15 cellular contexts compared by ENCODE assay signal in the genomic region with DNA sequence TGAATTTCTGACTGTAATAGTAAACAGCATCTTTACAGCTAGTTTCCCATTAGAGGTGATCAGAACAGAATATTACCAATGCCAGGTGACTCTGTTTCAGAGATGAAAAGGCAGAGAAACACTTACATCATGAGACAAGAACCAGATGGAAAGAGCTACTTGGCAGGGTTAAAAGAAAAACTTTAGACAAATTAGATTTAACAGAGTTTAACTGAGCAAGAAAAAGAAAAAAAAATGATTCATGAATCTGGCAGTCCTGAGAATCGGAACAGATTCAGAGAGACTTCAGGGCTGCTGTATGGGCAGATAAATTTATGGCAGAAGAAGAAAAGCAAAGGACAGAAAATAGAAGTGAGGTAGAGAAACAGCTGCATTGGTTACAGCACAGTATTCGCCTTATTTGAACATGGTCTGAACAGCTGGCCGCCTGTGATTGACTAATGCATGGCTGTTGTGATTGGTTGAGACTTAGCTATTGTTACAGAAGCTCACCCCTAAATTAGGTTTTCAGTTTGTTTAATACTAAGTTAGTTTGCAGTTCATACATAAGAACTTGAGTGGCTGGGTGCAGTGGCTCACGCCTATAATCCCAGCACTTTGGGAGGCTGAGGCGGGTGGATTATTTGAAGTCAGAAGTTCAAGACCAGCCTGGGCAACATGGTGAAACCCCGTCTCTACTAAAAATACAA. TPM values are rescaled to one million over a fixed set of nuclear protein-coding genes. Genes with fewer than 3 reads are reported as not detected.
DNase-seq lines count a peak whose midpoint lies in the region; ATAC-seq, FAIRE-seq and TF ChIP-seq lines count a peak whose summit lies in the region.
"Had no signal": no experiment of that assay in that cellular context is flagged by ENCODE, and none has a peak within 500 bp of the region (broad histone marks: within the 10 kb centered on the region; RNA-seq: fewer than 3 reads in every experiment).

No MANE protein-coding gene starts in this region.

- H4K8ac ChIP-seq in H9 (replicated peaks; ENCODE audit: insufficient read length, low read depth, low read length): no peak overlapping the region

- no peak overlapping the region for H3K4me3 ChIP-seq in fibroblast of pulmonary artery (replicated peaks; ENCODE audit: low read depth, low read length)
- H3K4me3 ChIP-seq in CD4-positive, alpha-beta memory T cell (ENCODE audit: low read length in 2 of 2): no peak overlapping the region
- H3K4me3 ChIP-seq: HAP-1 had no signal

- no peak overlapping the region for H3K18ac ChIP-seq in H9 (ENCODE audit: insufficient read length, low read depth, low read length)

- no peaks in the 10 kb centered on the region for H3K4me1 ChIP-seq in H9 (ENCODE audit: insufficient read depth, low read length)
- H3K4me1 ChIP-seq in CD4-positive, alpha-beta memory T cell (ENCODE audit: insufficient read depth, low read length): no peaks in the 10 kb centered on the region
- H3K4me1 ChIP-seq: HAP-1 had no signal

- H3K4me1 Mint-ChIP-seq in H9: no peaks in the 10 kb centered on the region
- H3K4me1 Mint-ChIP-seq in CD4-positive, alpha-beta memory T cell: no peaks in the 10 kb centered on the region

- no peak overlapping the region for H2BK12ac ChIP-seq in H9 (ENCODE audit: insufficient read length, low read depth, low read length)

- H4K5ac ChIP-seq in H9 (ENCODE audit: insufficient read length, low read depth, low read length): no peak overlapping the region

- intact Hi-C loops in sciatic nerve (cut with DNase I): no loop called here
- intact Hi-C loops in CD4-positive, alpha-beta memory T cell (cut with micrococcal nuclease): no loop called here

- no peak overlapping the region for H2BK20ac ChIP-seq in H9 (ENCODE audit: low read depth, low read length, poor library complexity, severe bottlenecking)

- H3K9me3 ChIP-seq in H9 (ENCODE audit: control insufficient read depth, low read depth, low read length): no peaks in the 10 kb centered on the region
- peaks cover 0 to 8% of the 10 kb centered on the region in 2 donors for H3K9me3 ChIP-seq in CD4-positive, alpha-beta memory T cell (ENCODE audit: control insufficient read depth in 1 of 2, low read length in 2 of 2)
- H3K9me3 ChIP-seq: HAP-1 had no signal

- H4K20me1 ChIP-seq in H9 (ENCODE audit: control insufficient read depth, insufficient read depth, insufficient read length): no peaks in the 10 kb centered on the region

- H3K23ac ChIP-seq in H9 (ENCODE audit: insufficient read length, low read depth, low read length): no peak overlapping the region

- no peak for TF ChIP-seq CTCF in H9 (conservative IDR thresholded peaks at IDR 0.05)
- TF ChIP-seq CTCF in fibroblast of pulmonary artery (IDR thresholded peaks at IDR 0.05; ENCODE audit: low read length, missing control alignments): no peak

- H2BK120ac ChIP-seq in H9 (ENCODE audit: low read depth, low read length, poor library complexity, severe bottlenecking): no peak overlapping the region

- H3K9ac ChIP-seq in H9 (ENCODE audit: extremely low read depth, insufficient read length, low read length): no peak overlapping the region

- no peak overlapping the region for H2AK5ac ChIP-seq in H9 (ENCODE audit: insufficient read length, low read length)

- H3K27me3 ChIP-seq in H9 (ENCODE audit: insufficient read depth, low read length): no peaks in the 10 kb centered on the region
- H3K27me3 ChIP-seq in CD4-positive, alpha-beta memory T cell (ENCODE audit: insufficient read depth, low read length): no peaks in the 10 kb centered on the region

- H3K4ac ChIP-seq in H9 (ENCODE audit: low read depth, low read length): no peak overlapping the region

- H3K4me2 ChIP-seq in H9 (ENCODE audit: insufficient read depth, insufficient read length, low read length): no peak overlapping the region

- H2AFZ ChIP-seq in H9 (ENCODE audit: low read length): no peak overlapping the region

- no peak overlapping the region for H3K27ac ChIP-seq in H9 (ENCODE audit: insufficient read length, low read depth, low read length)
- H3K27ac ChIP-seq in CD4-positive, alpha-beta memory T cell (ENCODE audit: low read depth, low read length): no peak overlapping the region

- DNase-seq in H9 (peak; percentile 4), NCI-H69 (lab: John Stamatoyannopoulos, UW) (peak; percentile 22), fibroblast of pulmonary artery (ENCODE audit: low read depth) (peak; percentile 17), sciatic nerve (ENCODE audit: low spot score) (peak; percentile 10), frontal cortex (ENCODE audit: low spot score in 2 of 2) (no peak), occipital lobe (lab: John Stamatoyannopoulos, UW) (no peak)
- no peak for DNase-seq in CD4-positive, alpha-beta memory T cell
- DNase-seq: AML-193, DMS53, Kasumi-1, NCI-H1417, NCI-H2029 treated with DMSO at 0.1 percent for 48 hours, NCI-H526, PC-3 had no signal

- CTCF ChIA-PET in CD4-positive, alpha-beta memory T cell (lab: Charles Lee; ENCODE audit: partially characterized antibody): interaction anchor here (1.7 kb wide), 1 partner anchor 37 kb away, joined by 3 read pairs; no protein-coding TSS in a partner anchor

- no peaks in the 10 kb centered on the region for H3K79me1 ChIP-seq in H9 (ENCODE audit: insufficient read depth, low read depth, low read length, poor library complexity, severe bottlenecking)

- no peak overlapping the region for H3K27ac Mint-ChIP-seq in H9
- H3K27ac Mint-ChIP-seq in CD4-positive, alpha-beta memory T cell: peak overlapping the region in 1 of 7 donors; percentile 2

- ATAC-seq in sciatic nerve: no peak
- ATAC-seq: PC-3 had no signal

- H2BK5ac ChIP-seq in H9 (ENCODE audit: insufficient read length, low read length): no peak overlapping the region

- H4K91ac ChIP-seq in H9 (ENCODE audit: insufficient read length, low read depth, low read length): no peak overlapping the region

- peaks cover 0 to 3% (median 0%) of the 10 kb centered on the region in 3 experiments; a peak in 1 of 7 replicates for H3K36me3 Mint-ChIP-seq in H9 (ENCODE audit: insufficient read depth in 1 of 3, low read depth in 3 of 3)
- peaks cover 0 to 3% of the 10 kb centered on the region in 2 donors for H3K36me3 Mint-ChIP-seq in CD4-positive, alpha-beta memory T cell

- no peaks in the 10 kb centered on the region for H3K79me2 ChIP-seq in H9 (ENCODE audit: insufficient read depth, low read length)

- POLR2A ChIA-PET in CD4-positive, alpha-beta memory T cell (lab: Charles Lee; ENCODE audit: partially characterized antibody): no interaction called here

- no peaks in the 10 kb centered on the region for H3K36me3 ChIP-seq in CD4-positive, alpha-beta memory T cell (ENCODE audit: insufficient read depth, low read length)
- H3K36me3 ChIP-seq: HAP-1 had no signal

- H3K23me2 ChIP-seq in H9 (ENCODE audit: insufficient read length, low read depth, low read length, poor library complexity, severe bottlenecking): no peaks in the 10 kb centered on the region

- WGBS in H9 (ENCODE audit: extremely low coverage, insufficient read length, low lambda C conversion rate): no CpG with 5 or more reads among the region's 6 CpGs

- H3K27me3 Mint-ChIP-seq in H9 (ENCODE audit: low read depth): peaks cover 8% of the 10 kb centered on the region
- peaks cover 2 to 5% of the 10 kb centered on the region in 2 donors for H3K27me3 Mint-ChIP-seq in CD4-positive, alpha-beta memory T cell

- H3K9me3 Mint-ChIP-seq in H9: peaks cover 4% of the 10 kb centered on the region in 2 experiments; a peak in 4 of 5 replicates
- H3K9me3 Mint-ChIP-seq in CD4-positive, alpha-beta memory T cell: peaks cover 0 to 12% (median 6%) of the 10 kb centered on the region in 8 donors

- H3T11ph ChIP-seq in H9 (ENCODE audit: low read length): no peak overlapping the region

- H3K14ac ChIP-seq in H9 (ENCODE audit: insufficient read depth, low read length): no peak overlapping the region

- no peak overlapping the region for H3K4me3 Mint-ChIP-seq in H9
- no peak overlapping the region for H3K4me3 Mint-ChIP-seq in CD4-positive, alpha-beta memory T cell

- FAIRE-seq in frontal cortex (lab: Jason Lieb, UNC): no peak

- H2BK15ac ChIP-seq in H9 (ENCODE audit: low read depth, low read length): no peak overlapping the region

- no peak overlapping the region for H3K56ac ChIP-seq in H9 (ENCODE audit: insufficient read length, low read depth, low read length)

RNA-seq across cellular contexts. Expression of a gene that starts 43.0 kb away (rescaled TPM):
- total RNA-seq in H9 (2021) (10.3 and 10.8 TPM in 2 replicates), sciatic nerve (236 TPM), frontal cortex (300 TPM), occipital lobe (296 TPM)
- 1 to 10 TPM; 7.9 to 8.9 TPM for total RNA-seq in CD4-positive, alpha-beta memory T cell
- polyA plus RNA-seq in CD4-positive, alpha-beta memory T cell: under 1 TPM; 0.68 to 0.94 TPM

RNA-seq across cellular contexts. Expression of a gene that starts 53.2 kb away (rescaled TPM):
- total RNA-seq in H9 (2021) (92.3 and 96.6 TPM in 2 replicates), sciatic nerve (130 TPM), frontal cortex (118 TPM), occipital lobe (177 TPM)
- total RNA-seq in CD4-positive, alpha-beta memory T cell: 100 to 1,000 TPM; 161 to 184 TPM
- 10 to 100 TPM; 20.3 to 20.5 TPM for polyA plus RNA-seq in CD4-positive, alpha-beta memory T cell

Comparison
In these comparisons a context has a peak if more than half of its experiments do, and no peak if none do; other contexts are left out.
1. DNase-seq: peak in H9 (single experiment), NCI-H69 (single experiment), fibroblast of pulmonary artery (single experiment) and sciatic nerve (single experiment); none in frontal cortex (0 of 2), occipital lobe (single experiment) and CD4-positive, alpha-beta memory T cell (0 of 5).
2. RNA of a gene that starts 43.0 kb away (total RNA-seq): 300 TPM in frontal cortex (single experiment), 296 TPM in occipital lobe (single experiment) and 236 TPM in sciatic nerve (single experiment); 10.3 to 10.8 TPM in H9 and 7.9 to 8.9 TPM in CD4-positive, alpha-beta memory T cell; every median in the first group is over 10 times any median in the second.